Comparison of ENCODE assay signal across 26 cellular contexts in the genomic region with DNA sequence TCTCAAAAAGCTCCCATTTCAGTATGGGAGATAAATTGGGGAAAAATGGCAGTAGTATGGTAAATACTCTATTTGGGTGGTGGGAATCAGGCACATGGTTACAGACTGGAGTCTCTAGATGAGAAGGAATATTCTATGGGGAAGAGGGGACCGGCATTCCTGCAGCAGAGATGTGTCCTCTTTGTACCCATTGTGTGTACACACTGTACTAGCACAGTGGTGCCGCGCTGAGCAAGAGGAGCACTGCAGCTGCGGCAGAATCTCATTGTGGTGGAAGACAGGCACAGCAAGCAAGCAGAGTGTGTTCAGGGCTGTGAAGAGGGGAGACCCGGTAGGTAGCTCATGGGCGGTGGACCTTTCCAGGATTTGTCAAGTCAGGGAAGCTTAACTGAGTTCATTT. TPM values are rescaled to one million over a fixed set of nuclear protein-coding genes. Genes with fewer than 3 reads are reported as not detected.
DNase-seq lines count a peak whose midpoint lies in the region; ATAC-seq and TF ChIP-seq lines count a peak whose summit lies in the region.
"Had no signal": no experiment of that assay in that cellular context is flagged by ENCODE, and none has a peak within 500 bp of the region (broad histone marks: within the 10 kb centered on the region; RNA-seq: fewer than 3 reads in every experiment).

No MANE protein-coding gene starts in this region.

- H3K9me2 ChIP-seq in GM23338 (ENCODE audit: insufficient read depth) = no peaks in the 10 kb centered on the region

- H3F3A ChIP-seq in GM23338 (replicated peaks; ENCODE audit: low read depth) = no peaks in the 10 kb centered on the region

- H3K27ac Mint-ChIP-seq in GM23338 = no peak overlapping the region
- no peak overlapping the region for H3K27ac Mint-ChIP-seq in stimulated activated memory B cell treated with anti-CD40 and anti-IgM and Interleukin-4, amounts not matched to agents 10 μg/mL and 1 μg/mL and 100 μg/mL, for 72 hours
- H3K27ac Mint-ChIP-seq: activated B cell treated with CpG ODN at 0.5 μM for 24 hours; activated naive CD8-positive, alpha-beta T cell; CD14-positive monocyte; mesothelial cell of epicardium; natural killer cell; progenitor cell of endocrine pancreas had no signal

- ATAC-seq in GM23338 (peak; percentile 61), GM19035 (IDR thresholded peaks at IDR 0.05; ENCODE audit: unreplicated experiment) (no peak)
- ATAC-seq in stimulated activated memory B cell treated with anti-CD40 and anti-IgM and Interleukin-4, amounts not matched to agents 10 μg/mL and 1 μg/mL and 100 μg/mL, for 72 hours = no peak
- ATAC-seq: natural killer cell, PC-3 had no signal

- intact Hi-C loops in dorsolateral prefrontal cortex (cut with DNase I) = no loop called here

- peaks cover 100% of the 10 kb centered on the region for H3K79me2 ChIP-seq in GM23338 (replicated peaks; ENCODE audit: insufficient read depth)

- TF ChIP-seq CTCF in GM23338 (conservative IDR thresholded peaks at IDR 0.05; ENCODE audit: low read depth in 2 of 2) (no peak), dorsolateral prefrontal cortex (IDR thresholded peaks at IDR 0.05 in 54 of 56, conservative IDR thresholded peaks at IDR 0.05 in 2 of 56; ENCODE audit: low read depth in 1 of 56, partially characterized antibody in 56 of 56) (peak in 32 of 56 donors; percentile 5 to 54 (median 28))

- H3K4me2 ChIP-seq in GM23338 = no peak overlapping the region

- H3K36me3 ChIP-seq in GM23338 (ENCODE audit: insufficient read depth) = no peaks in the 10 kb centered on the region
- H3K36me3 ChIP-seq: heart right ventricle, sigmoid colon, uterus had no signal

- in situ Hi-C loops in G401 (cut with HindIII; ENCODE audit: low sequenced_read_pairs) = no loop called here

- H3K36me3 Mint-ChIP-seq in GM23338 (ENCODE audit: low read depth) = no peaks in the 10 kb centered on the region
- H3K36me3 Mint-ChIP-seq in stimulated activated memory B cell treated with anti-CD40 and anti-IgM and Interleukin-4, amounts not matched to agents 10 μg/mL and 1 μg/mL and 100 μg/mL, for 72 hours = no peaks in the 10 kb centered on the region
- H3K36me3 Mint-ChIP-seq: activated naive CD8-positive, alpha-beta T cell; CD14-positive monocyte; mesothelial cell of epicardium; natural killer cell had no signal

- H3K27me3 Mint-ChIP-seq in GM23338 (ENCODE audit: insufficient read depth, low read depth, poor library complexity) = no peaks in the 10 kb centered on the region
- no peaks in the 10 kb centered on the region for H3K27me3 Mint-ChIP-seq in stimulated activated memory B cell treated with anti-CD40 and anti-IgM and Interleukin-4, amounts not matched to agents 10 μg/mL and 1 μg/mL and 100 μg/mL, for 72 hours
- H3K27me3 Mint-ChIP-seq: progenitor cell of endocrine pancreas had no signal

- H3K4me1 ChIP-seq in GM23338 (ENCODE audit: insufficient read depth) = peaks cover 46% of the 10 kb centered on the region

- H3K27ac ChIP-seq in GM23338 (ENCODE audit: low read depth) (no peak overlapping the region), dorsolateral prefrontal cortex (peak overlapping the region in 55 of 59 donors; percentile 4 to 88 (median 66)), substantia nigra (ENCODE audit: low read depth, low read length, poor library complexity, severe bottlenecking) (peak overlapping the region; percentile 62)
- H3K27ac ChIP-seq: GM23248, heart right ventricle, sigmoid colon, uterus had no signal

- H3K27me3 ChIP-seq in GM23338 (ENCODE audit: insufficient read depth) = no peaks in the 10 kb centered on the region
- no peaks in the 10 kb centered on the region for H3K27me3 ChIP-seq in dorsolateral prefrontal cortex
- H3K27me3 ChIP-seq: heart right ventricle, sigmoid colon, uterus had no signal

- H3K4me3 Mint-ChIP-seq in GM23338 = no peak overlapping the region
- no peak overlapping the region for H3K4me3 Mint-ChIP-seq in stimulated activated memory B cell treated with anti-CD40 and anti-IgM and Interleukin-4, amounts not matched to agents 10 μg/mL and 1 μg/mL and 100 μg/mL, for 72 hours
- H3K4me3 Mint-ChIP-seq: activated B cell treated with CpG ODN at 0.5 μM for 24 hours; activated naive CD8-positive, alpha-beta T cell; CD14-positive monocyte; mesothelial cell of epicardium; natural killer cell had no signal

- peaks cover 33% of the 10 kb centered on the region for H4K20me1 ChIP-seq in GM23338 (replicated peaks; ENCODE audit: insufficient read depth)

- DNase-seq in GM23338 (ENCODE audit: low spot score) (no peak), dorsolateral prefrontal cortex (peak in 9 of 10 donors; percentile 59 to 85 (median 77)), midbrain (lab: John Stamatoyannopoulos, UW) (peak; percentile 54), substantia nigra (lab: John Stamatoyannopoulos, UW) (peak in 39 of 49 donors; percentile 9 to 85 (median 53)), G401 (ENCODE audit: low spot score) (no peak)
- no peak for DNase-seq in stimulated activated CD4-positive, alpha-beta T cell treated with anti-CD3 and anti-CD28 coated beads, Interleukin-2, amount 100 ng/mL, for 48 hours
- DNase-seq: activated B cell treated with CpG ODN at 0.5 μM for 24 hours; activated CD4-positive, alpha-beta T cell treated with anti-CD3 and anti-CD28 coated beads, Interleukin-2, amount 50 U/mL, for 48 hours; GM23248; heart right ventricle; Karpas-422; natural killer cell; NCI-H1436 treated with DMSO at 0.1 percent for 48 hours; NCI-H2171; NCI-H524; PC-3; SHP77 treated with DMSO at 0.1 percent for 48 hours; sigmoid colon; T-helper 9 cell; uterus had no signal

- H3K4me3 ChIP-seq in GM23338 (no peak overlapping the region), dorsolateral prefrontal cortex (peak overlapping the region in 20 of 59 donors; percentile 1 to 39 (median 18))
- H3K4me3 ChIP-seq: GM23248, heart right ventricle, sigmoid colon, uterus had no signal

- H3K9me3 Mint-ChIP-seq in GM23338 = no peaks in the 10 kb centered on the region
- no peaks in the 10 kb centered on the region for H3K9me3 Mint-ChIP-seq in stimulated activated memory B cell treated with anti-CD40 and anti-IgM and Interleukin-4, amounts not matched to agents 10 μg/mL and 1 μg/mL and 100 μg/mL, for 72 hours
- H3K9me3 Mint-ChIP-seq: activated B cell treated with CpG ODN at 0.5 μM for 24 hours, CD14-positive monocyte, mesothelial cell of epicardium, natural killer cell had no signal

- H3K4me1 Mint-ChIP-seq in GM23338 = peaks cover 22% of the 10 kb centered on the region
- peaks cover 10% of the 10 kb centered on the region for H3K4me1 Mint-ChIP-seq in stimulated activated memory B cell treated with anti-CD40 and anti-IgM and Interleukin-4, amounts not matched to agents 10 μg/mL and 1 μg/mL and 100 μg/mL, for 72 hours
- H3K4me1 Mint-ChIP-seq: activated B cell treated with CpG ODN at 0.5 μM for 24 hours, CD14-positive monocyte, natural killer cell had no signal

- H2AFZ ChIP-seq in GM23338 = no peak overlapping the region
- H2AFZ ChIP-seq: GM23248 had no signal

TF ChIP-seq in GM23338, 12 proteins besides CTCF, POLR2A, EP300 and RAD21 (continues in another document):
- TF ChIP-seq JUNB (IDR thresholded peaks at IDR 0.05; ENCODE audit: unreplicated experiment) = no peak
- TF ChIP-seq ZNF114 (CRISPR knock-in tag; IDR thresholded peaks at IDR 0.05) = no peak
- TF ChIP-seq, protein P1, sequence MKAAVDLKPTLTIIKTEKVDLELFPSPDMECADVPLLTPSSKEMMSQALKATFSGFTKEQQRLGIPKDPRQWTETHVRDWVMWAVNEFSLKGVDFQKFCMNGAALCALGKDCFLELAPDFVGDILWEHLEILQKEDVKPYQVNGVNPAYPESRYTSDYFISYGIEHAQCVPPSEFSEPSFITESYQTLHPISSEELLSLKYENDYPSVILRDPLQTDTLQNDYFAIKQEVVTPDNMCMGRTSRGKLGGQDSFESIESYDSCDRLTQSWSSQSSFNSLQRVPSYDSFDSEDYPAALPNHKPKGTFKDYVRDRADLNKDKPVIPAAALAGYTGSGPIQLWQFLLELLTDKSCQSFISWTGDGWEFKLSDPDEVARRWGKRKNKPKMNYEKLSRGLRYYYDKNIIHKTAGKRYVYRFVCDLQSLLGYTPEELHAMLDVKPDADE (IDR thresholded peaks at IDR 0.05) = no peak
- TF ChIP-seq NANOG (IDR thresholded peaks at IDR 0.05; ENCODE audit: borderline replicate concordance) = no peak
- TF ChIP-seq EZH2 (IDR thresholded peaks at IDR 0.05; ENCODE audit: low read depth, unreplicated experiment) = no peak

RNA-seq across cellular contexts. Expression of a gene that starts 13.0 kb away (rescaled TPM):
- 200 and 208 TPM in 2 replicates for total RNA-seq in GM23338 (2014; rRNA removed; shearing (Covaris generic))
- polyA plus RNA-seq in GM23338 (2016; fragmentation: Nextera tagmentation; extraction: Ambion mirVana) = 66.9 and 78.4 TPM in 2 replicates
- total RNA-seq in dorsolateral prefrontal cortex = 100 to 1,000 TPM in 117 of 120 experiments, 10 to 100 TPM in 3; 83.8 to 184 (median 126) TPM
- 11.9 and 13.8 TPM in 2 replicates for total RNA-seq in G401 (2014; rRNA removed; shearing (Covaris generic))

Comparison
In these comparisons a context has a peak if more than half of its experiments do, and no peak if none do; other contexts are left out.
1. DNase-seq: peak in dorsolateral prefrontal cortex (9 of 10), midbrain (single experiment) and substantia nigra (39 of 49); none in GM23338 (single experiment), stimulated activated CD4-positive, alpha-beta T cell treated with anti-CD3 and anti-CD28 coated beads, Interleukin-2, amount 100 ng/mL, for 48 hours (0 of 2) and G401 (single experiment).
2. CTCF ChIP-seq: peak in dorsolateral prefrontal cortex (32 of 56); none in GM23338 (0 of 2).